ENCODE assay signal across 25 cellular contexts in the genomic region with DNA sequence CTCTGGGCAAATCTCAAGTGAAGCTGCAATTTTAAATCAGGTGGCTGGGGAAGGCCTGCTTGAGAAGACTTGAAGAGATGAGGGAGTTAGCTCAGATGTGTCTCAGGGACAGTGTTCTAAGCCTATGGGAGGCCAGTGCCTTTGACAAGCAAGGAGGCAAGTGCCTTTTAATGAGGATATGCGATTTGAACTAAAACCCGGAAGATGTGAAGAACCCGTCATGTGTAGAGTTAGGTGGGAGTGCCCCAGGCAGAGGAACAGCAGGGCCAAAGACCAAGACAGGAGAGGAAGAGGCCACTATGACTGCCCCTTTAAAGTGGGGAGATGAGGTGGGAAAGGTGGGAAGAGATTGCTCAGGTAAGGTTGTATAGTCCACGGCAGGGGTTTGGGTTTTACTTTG.
DNase-seq lines count a peak whose midpoint lies in the region; ATAC-seq and TF ChIP-seq lines count a peak whose summit lies in the region.
"Had no signal": no experiment of that assay in that cellular context is flagged by ENCODE, and none has a peak within 500 bp of the region (broad histone marks: within the 10 kb centered on the region; RNA-seq: fewer than 3 reads in every experiment).

No MANE protein-coding gene starts in this region.

- no peak overlapping the region for H3K27ac ChIP-seq in CD4-positive, CD25-positive, alpha-beta regulatory T cell (ENCODE audit: insufficient read depth, low read length, poor library complexity, severe bottlenecking)
- H3K27ac ChIP-seq in suprapubic skin: peak overlapping the region; percentile 90
- H3K27ac ChIP-seq: BLaER1 had no signal

- TF ChIP-seq EP300 in suprapubic skin (IDR thresholded peaks at IDR 0.05): no peak

- H3K27me3 Mint-ChIP-seq in CD4-positive, CD25-positive, alpha-beta regulatory T cell: peaks cover 5% of the 10 kb centered on the region
- H3K27me3 Mint-ChIP-seq: activated CD8-positive, alpha-beta T cell treated with anti-CD3 and anti-CD28 coated beads for 36 hours; activated naive CD8-positive, alpha-beta T cell treated with anti-CD3 and anti-CD28 coated beads, Interleukin-2, amount 50 U/mL, for 24 hours; stimulated activated naive CD8-positive, alpha-beta T cell treated with anti-CD3 and anti-CD28 coated beads, Interleukin-15, Interleukin-2, amounts not matched to agents 100 ng/mL and 50 ng/mL, for 24 hours; T-cell had no signal

- no peak overlapping the region for H2AFZ ChIP-seq in Loucy (ENCODE audit: low read length)

- peaks cover 0 to 1% (median 0%) of the 10 kb centered on the region in 7 donors for H3K9me3 Mint-ChIP-seq in CD4-positive, CD25-positive, alpha-beta regulatory T cell
- H3K9me3 Mint-ChIP-seq: activated CD8-positive, alpha-beta T cell treated with anti-CD3 and anti-CD28 coated beads for 36 hours; activated naive CD8-positive, alpha-beta T cell treated with anti-CD3 and anti-CD28 coated beads, Interleukin-2, amount 50 U/mL, for 24 hours; stimulated activated naive CD8-positive, alpha-beta T cell treated with anti-CD3 and anti-CD28 coated beads, Interleukin-15, Interleukin-2, amounts not matched to agents 100 ng/mL and 50 ng/mL, for 24 hours; T-cell had no signal

- H4K20me1 ChIP-seq in Loucy (ENCODE audit: insufficient read depth, low read length, poor library complexity, severe bottlenecking): no peaks in the 10 kb centered on the region

- H3K36me3 Mint-ChIP-seq in CD4-positive, CD25-positive, alpha-beta regulatory T cell: no peaks in the 10 kb centered on the region

- no peak overlapping the region for H3K4me2 ChIP-seq in Loucy (ENCODE audit: low read depth, low read length, poor library complexity, severe bottlenecking)
- H3K4me2 ChIP-seq: BLaER1 had no signal

- WGBS in suprapubic skin: 85% methylated on average over 4 of the region's 4 CpGs

- TF ChIP-seq CTCF in Loucy (conservative IDR thresholded peaks at IDR 0.05; ENCODE audit: low read length) (no peak), suprapubic skin (IDR thresholded peaks at IDR 0.05) (no peak)

- no peaks in the 10 kb centered on the region for H3K27me3 ChIP-seq in CD4-positive, CD25-positive, alpha-beta regulatory T cell (ENCODE audit: control insufficient read depth, insufficient read depth, low read length)
- H3K27me3 ChIP-seq in Loucy (ENCODE audit: insufficient read depth, low read length, poor library complexity, severe bottlenecking) (no peaks in the 10 kb centered on the region), suprapubic skin (no peaks in the 10 kb centered on the region)
- H3K27me3 ChIP-seq: BLaER1, left lung, Peyer's patch, right lobe of liver, upper lobe of right lung had no signal

- peaks cover 15% of the 10 kb centered on the region for H3K4me1 ChIP-seq in CD4-positive, CD25-positive, alpha-beta regulatory T cell (ENCODE audit: control insufficient read depth, insufficient read depth, low read length, poor library complexity, severe bottlenecking)
- peaks cover 74% of the 10 kb centered on the region for H3K4me1 ChIP-seq in Loucy (ENCODE audit: insufficient read depth, low read length, poor library complexity, severe bottlenecking)
- peaks cover 87% of the 10 kb centered on the region for H3K4me1 ChIP-seq in suprapubic skin

- H3K9ac ChIP-seq in Loucy (ENCODE audit: low read depth, low read length, poor library complexity, severe bottlenecking): peak overlapping the region; percentile 17
- H3K9ac ChIP-seq: BLaER1 had no signal

- peak overlapping the region in 2 of 3 donors; percentile 3 to 45 for H3K27ac Mint-ChIP-seq in CD4-positive, CD25-positive, alpha-beta regulatory T cell
- H3K27ac Mint-ChIP-seq: activated CD8-positive, alpha-beta T cell treated with anti-CD3 and anti-CD28 coated beads for 36 hours; activated naive CD8-positive, alpha-beta T cell treated with anti-CD3 and anti-CD28 coated beads, Interleukin-2, amount 50 U/mL, for 24 hours; stimulated activated naive CD8-positive, alpha-beta T cell treated with anti-CD3 and anti-CD28 coated beads, Interleukin-15, Interleukin-2, amounts not matched to agents 100 ng/mL and 50 ng/mL, for 24 hours; T-cell had no signal

- no peaks in the 10 kb centered on the region for H3K9me3 ChIP-seq in CD4-positive, CD25-positive, alpha-beta regulatory T cell (ENCODE audit: control insufficient read depth in 2 of 2, low read length in 2 of 2)
- H3K9me3 ChIP-seq in Loucy (ENCODE audit: insufficient read depth, low read depth, low read length) (no peaks in the 10 kb centered on the region), suprapubic skin (no peaks in the 10 kb centered on the region)
- H3K9me3 ChIP-seq: BLaER1, left lung, Peyer's patch, right lobe of liver, upper lobe of right lung had no signal

- TF ChIP-seq POLR2A in suprapubic skin (IDR thresholded peaks at IDR 0.05): no peak

- H3K9me2 ChIP-seq in Loucy (replicated peaks; ENCODE audit: low read depth, low read length): no peaks in the 10 kb centered on the region

- DNase-seq in CD4-positive, CD25-positive, alpha-beta regulatory T cell: no peak
- DNase-seq in left colon: no peak
- DNase-seq in suprapubic skin (ENCODE audit: low spot score in 2 of 2): no peak
- DNase-seq in stimulated activated CD4-positive, alpha-beta T cell treated with anti-CD3 and anti-CD28 coated beads, Interleukin-2, amount 100 ng/mL, for 24 hours: no peak
- no peak for DNase-seq in kidney tubule cell (ENCODE audit: low spot score)
- DNase-seq: activated CD4-positive, CD25-positive, alpha-beta regulatory T cell treated with anti-CD3 and anti-CD28 coated beads, Interleukin-2, amount 50 U/mL, for 72 hours; activated CD8-positive, alpha-beta T cell treated with anti-CD3 and anti-CD28 coated beads for 36 hours; activated effector memory CD4-positive, alpha-beta T cell treated with anti-CD3 and anti-CD28 coated beads, Interleukin-2, amount 50 U/mL, for 16 hours; activated naive CD8-positive, alpha-beta T cell treated with anti-CD3 and anti-CD28 coated beads, Interleukin-2, amount 50 U/mL, for 24 hours; foreskin melanocyte; left lung; midbrain; NCI-H526 treated with DMSO at 0.1 percent for 48 hours; Peyer's patch; right lobe of liver; T-cell; upper lobe of right lung had no signal

- no peaks in the 10 kb centered on the region for H3F3A ChIP-seq in Loucy (ENCODE audit: low read depth)

- H3K36me3 ChIP-seq in CD4-positive, CD25-positive, alpha-beta regulatory T cell (ENCODE audit: control insufficient read depth, insufficient read depth, low read length): no peaks in the 10 kb centered on the region
- H3K36me3 ChIP-seq in Loucy (ENCODE audit: insufficient read depth, low read length): no peaks in the 10 kb centered on the region
- no peaks in the 10 kb centered on the region for H3K36me3 ChIP-seq in suprapubic skin
- H3K36me3 ChIP-seq: BLaER1, left lung, Peyer's patch, right lobe of liver, upper lobe of right lung had no signal

- H3K79me2 ChIP-seq in Loucy (ENCODE audit: insufficient read depth, low read length): peaks cover 28% of the 10 kb centered on the region; the same call in 1 of the 2 replicates

- H3K4me3 ChIP-seq in CD4-positive, CD25-positive, alpha-beta regulatory T cell (ENCODE audit: low read depth, low read length): no peak overlapping the region
- H3K4me3 ChIP-seq in Loucy (ENCODE audit: low read length, poor library complexity, severe bottlenecking) (no peak overlapping the region), suprapubic skin (no peak overlapping the region)
- H3K4me3 ChIP-seq: BLaER1, coronary artery, K562, left lung, Peyer's patch, right lobe of liver, upper lobe of right lung had no signal

- intact Hi-C loops in left colon (cut with DNase I, micrococcal nuclease): no loop called here

- H3K4me3 Mint-ChIP-seq in CD4-positive, CD25-positive, alpha-beta regulatory T cell: no peak overlapping the region
- H3K4me3 Mint-ChIP-seq: activated CD8-positive, alpha-beta T cell treated with anti-CD3 and anti-CD28 coated beads for 36 hours; activated naive CD8-positive, alpha-beta T cell treated with anti-CD3 and anti-CD28 coated beads, Interleukin-2, amount 50 U/mL, for 24 hours; neural crest cell; stimulated activated naive CD8-positive, alpha-beta T cell treated with anti-CD3 and anti-CD28 coated beads, Interleukin-15, Interleukin-2, amounts not matched to agents 100 ng/mL and 50 ng/mL, for 24 hours; T-cell had no signal

- no peak for ATAC-seq in CD4-positive, CD25-positive, alpha-beta regulatory T cell (ENCODE audit: low read depth in 2 of 2)
- ATAC-seq in left colon (peak; percentile 71), HG03280 (IDR thresholded peaks at IDR 0.05; ENCODE audit: unreplicated experiment) (no peak)
- ATAC-seq: activated CD8-positive, alpha-beta T cell treated with anti-CD3 and anti-CD28 coated beads for 36 hours; activated naive CD8-positive, alpha-beta T cell treated with anti-CD3 and anti-CD28 coated beads, Interleukin-2, amount 50 U/mL, for 24 hours; esophagus mucosa; K562; left lung; right lobe of liver; T-cell; upper lobe of right lung had no signal

- peaks cover 15 to 37% (median 30%) of the 10 kb centered on the region in 4 donors for H3K4me1 Mint-ChIP-seq in CD4-positive, CD25-positive, alpha-beta regulatory T cell
